1 cellular context compared by ENCODE assay signal in the genomic region with DNA sequence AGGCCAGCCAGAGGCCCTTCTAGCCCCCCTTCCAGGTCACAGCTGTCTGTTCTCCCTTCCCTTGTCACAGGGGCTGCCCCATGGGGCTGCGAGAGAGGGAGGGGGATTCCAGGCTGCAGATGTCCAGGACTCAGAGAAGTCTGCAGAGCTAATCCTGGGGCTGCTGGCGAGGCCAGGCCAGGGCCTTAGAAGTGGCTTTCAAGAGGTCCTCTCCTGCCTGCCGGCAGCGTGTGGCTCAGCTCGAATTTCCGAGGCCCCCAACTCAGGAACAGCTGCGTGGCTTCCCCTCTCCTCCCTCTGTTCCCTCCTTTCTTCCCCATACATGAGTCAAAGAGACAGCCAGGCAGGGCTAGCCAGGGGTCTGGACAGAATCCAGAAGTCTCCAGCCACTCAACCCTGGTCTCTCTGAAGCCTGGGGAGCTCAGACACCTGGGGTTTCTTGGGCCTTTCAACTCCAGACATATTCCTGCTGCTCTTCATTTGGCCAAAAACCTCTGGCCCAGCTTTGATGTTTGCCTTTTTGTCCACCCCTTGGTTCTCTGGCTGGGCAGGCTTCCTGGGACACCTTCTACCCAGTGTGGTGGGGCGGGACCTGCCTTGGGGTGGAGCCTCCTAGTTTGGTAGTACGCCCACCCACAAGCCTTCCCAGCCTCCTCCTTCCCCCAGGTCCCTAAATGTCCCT.
TF ChIP-seq lines count a peak whose summit lies in the region.

No MANE protein-coding gene starts in this region.

TF ChIP-seq in IMR-90, 13 proteins besides CTCF, POLR2A, EP300 and RAD21 (continued from another document):
- TF ChIP-seq, protein P1, sequence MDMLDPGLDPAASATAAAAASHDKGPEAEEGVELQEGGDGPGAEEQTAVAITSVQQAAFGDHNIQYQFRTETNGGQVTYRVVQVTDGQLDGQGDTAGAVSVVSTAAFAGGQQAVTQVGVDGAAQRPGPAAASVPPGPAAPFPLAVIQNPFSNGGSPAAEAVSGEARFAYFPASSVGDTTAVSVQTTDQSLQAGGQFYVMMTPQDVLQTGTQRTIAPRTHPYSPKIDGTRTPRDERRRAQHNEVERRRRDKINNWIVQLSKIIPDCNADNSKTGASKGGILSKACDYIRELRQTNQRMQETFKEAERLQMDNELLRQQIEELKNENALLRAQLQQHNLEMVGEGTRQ (IDR thresholded peaks at IDR 0.05; ENCODE audit: low read depth, low read length): no peak
- TF ChIP-seq, protein P2, sequence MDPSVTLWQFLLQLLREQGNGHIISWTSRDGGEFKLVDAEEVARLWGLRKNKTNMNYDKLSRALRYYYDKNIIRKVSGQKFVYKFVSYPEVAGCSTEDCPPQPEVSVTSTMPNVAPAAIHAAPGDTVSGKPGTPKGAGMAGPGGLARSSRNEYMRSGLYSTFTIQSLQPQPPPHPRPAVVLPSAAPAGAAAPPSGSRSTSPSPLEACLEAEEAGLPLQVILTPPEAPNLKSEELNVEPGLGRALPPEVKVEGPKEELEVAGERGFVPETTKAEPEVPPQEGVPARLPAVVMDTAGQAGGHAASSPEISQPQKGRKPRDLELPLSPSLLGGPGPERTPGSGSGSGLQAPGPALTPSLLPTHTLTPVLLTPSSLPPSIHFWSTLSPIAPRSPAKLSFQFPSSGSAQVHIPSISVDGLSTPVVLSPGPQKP (IDR thresholded peaks at IDR 0.05; ENCODE audit: borderline replicate concordance, low read depth, low read length): no peak
- TF ChIP-seq NFE2L2 (IDR thresholded peaks at IDR 0.05; ENCODE audit: low read depth, low read length) (no peak), MXI1 (IDR thresholded peaks at IDR 0.05; ENCODE audit: borderline replicate concordance, low read depth, low read length) (no peak)
